8 cellular contexts compared by ENCODE assay signal in genomic region chr2:10079192-10079930, GRCh38. TPM values are rescaled to one million over a fixed set of nuclear protein-coding genes. Genes with fewer than 3 reads are reported as not detected.
DNase-seq lines count a peak whose midpoint lies in the region; ATAC-seq and TF ChIP-seq lines count a peak whose summit lies in the region.

No MANE protein-coding gene starts in this region.

- H3K4me3 Mint-ChIP-seq in IgD-negative memory B cell, result peak overlapping the region; percentile 81 to 94 (median 91)

- ATAC-seq in GM19372 (IDR thresholded peaks at IDR 0.05; ENCODE audit: low read depth, unreplicated experiment) (peak; percentile 25), GM18868 (IDR thresholded peaks at IDR 0.05; ENCODE audit: unreplicated experiment) (no peak)

- peak overlapping the region in 1 of 3 donors; percentile 66 for H3K27ac Mint-ChIP-seq in IgD-negative memory B cell

- H3K27ac ChIP-seq in BLaER1 (no peak overlapping the region), left ventricle myocardium inferior (replicated peaks) (peak overlapping the region; percentile 86)

- intact Hi-C loops in left ventricle myocardium inferior (cut with micrococcal nuclease) (no loop called here), posterior cingulate gyrus (cut with DNase I) (no loop called here)

- H3K4me1 ChIP-seq in BLaER1, result peaks cover 27% of the 10 kb centered on the region
- H3K4me1 ChIP-seq in left ventricle myocardium inferior, result peaks cover 37% of the 10 kb centered on the region

- peak overlapping the region; percentile 94 for H3K4me2 ChIP-seq in BLaER1

- H3K27me3 Mint-ChIP-seq in IgD-negative memory B cell, result peaks cover 66% of the 10 kb centered on the region

- H3K9me3 Mint-ChIP-seq in IgD-negative memory B cell, result no peaks in the 10 kb centered on the region

- TF ChIP-seq CTCF in left ventricle myocardium inferior (IDR thresholded peaks at IDR 0.05; ENCODE audit: borderline replicate concordance), result no peak

- H3K9me3 ChIP-seq in BLaER1, result no peaks in the 10 kb centered on the region
- no peaks in the 10 kb centered on the region for H3K9me3 ChIP-seq in left ventricle myocardium inferior (replicated peaks)

- peak overlapping the region; percentile 57 for H3K9ac ChIP-seq in BLaER1

- H4K20me1 ChIP-seq in BLaER1, result peaks cover 45% of the 10 kb centered on the region

- no peaks in the 10 kb centered on the region for H3K36me3 Mint-ChIP-seq in IgD-negative memory B cell

- H3K36me3 ChIP-seq in BLaER1 (no peaks in the 10 kb centered on the region), left ventricle myocardium inferior (no peaks in the 10 kb centered on the region)

- peak; percentile 38 for DNase-seq in amniotic epithelial cell (ENCODE audit: low read depth)
- DNase-seq in left ventricle myocardium inferior, result peak; percentile 54
- DNase-seq in posterior cingulate gyrus, result peak in 8 of 10 donors; percentile 36 to 87 (median 49)
- DNase-seq in NCI-H2029 (lab: John Stamatoyannopoulos, UW), result no peak

- peaks cover 16 to 24% (median 21%) of the 10 kb centered on the region in 3 donors for H3K4me1 Mint-ChIP-seq in IgD-negative memory B cell

- H3K4me3 ChIP-seq in BLaER1, result peak overlapping the region; percentile 69
- peak overlapping the region; percentile 74 for H3K4me3 ChIP-seq in left ventricle myocardium inferior

- H3K27me3 ChIP-seq in BLaER1 (peaks cover 99% of the 10 kb centered on the region), left ventricle myocardium inferior (ENCODE audit: low read depth) (peaks cover 56% of the 10 kb centered on the region)

RNA-seq across cellular contexts. Expression of gene CYS1, which starts 0.8 kb away (rescaled TPM):
- polyA plus RNA-seq in IgD-negative memory B cell, result not detected
- 3.3 TPM for total RNA-seq in left ventricle myocardium inferior

RNA-seq across cellular contexts. Expression of gene KLF11, which starts 36.0 kb away (rescaled TPM):
- polyA plus RNA-seq in IgD-negative memory B cell, result 13.9 TPM
- total RNA-seq in left ventricle myocardium inferior, result 20.8 TPM

RNA-seq across cellular contexts. Expression of gene RRM2, which starts 43.2 kb away (rescaled TPM):
- 1.0 TPM for polyA plus RNA-seq in IgD-negative memory B cell
- total RNA-seq in left ventricle myocardium inferior, result 2.1 TPM
